In the genomic region with DNA sequence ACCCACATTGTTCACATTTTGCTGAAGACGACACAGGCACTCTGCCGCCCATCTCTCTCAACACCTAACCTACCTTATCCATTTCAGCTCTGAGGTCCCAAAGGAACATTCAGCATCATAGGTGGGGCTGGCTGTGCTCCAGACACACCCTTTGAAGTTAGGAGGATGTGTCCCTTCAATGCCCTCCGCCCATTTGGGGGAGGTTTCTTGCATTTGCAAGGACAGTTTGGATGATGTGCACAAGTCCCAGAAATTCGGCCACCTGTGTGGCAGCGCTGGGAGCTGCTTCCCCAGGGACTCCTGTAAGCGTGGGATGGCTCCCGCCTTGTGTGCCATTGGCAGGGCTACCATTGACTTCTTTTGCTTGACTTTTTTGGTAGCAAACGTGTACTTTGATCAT, we compare ENCODE assay signal across 36 cellular contexts.
"Had no signal": no experiment of that assay in that cellular context is flagged by ENCODE, and none has a peak within 500 bp of the region (broad histone marks: within the 10 kb centered on the region; RNA-seq: fewer than 3 reads in every experiment).

No MANE protein-coding gene starts in this region.

- H3K27me3 Mint-ChIP-seq: activated CD4-positive, alpha-beta memory T cell treated with anti-CD3 and anti-CD28 coated beads, Interleukin-2, amount 10 ng/mL, durations not matched to agents 7 days and 5 days; activated CD4-positive, alpha-beta T cell treated with anti-CD3 and anti-CD28 coated beads, Interleukin-2, amount 10 ng/mL, durations not matched to agents 24 days and 14 days; activated CD8-positive, alpha-beta memory T cell treated with anti-CD3 and anti-CD28 coated beads, Interleukin-2, amount 10 ng/mL, durations not matched to agents 7 days and 5 days; activated naive CD4-positive, alpha-beta T cell treated with anti-CD3 and anti-CD28 coated beads, Interleukin-2, amount 10 ng/mL, durations not matched to agents 7 days and 5 days; activated naive CD8-positive, alpha-beta T cell treated with anti-CD3 and anti-CD28 coated beads, Interleukin-2, amount 10 ng/mL, durations not matched to agents 7 days and 5 days; activated naive CD8-positive, alpha-beta T cell treated with anti-CD3 and anti-CD28 coated beads, Interleukin-2, amount 50 U/mL, for 24 hours; activated T-cell treated with anti-CD3 and anti-CD28 coated beads, Interleukin-2, amount 50 U/mL, for 24 hours; brain; central memory CD8-positive, alpha-beta T cell had no signal

- H3K27ac Mint-ChIP-seq: activated B cell treated with CpG ODN at 0.5 μM for 24 hours; activated CD4-positive, alpha-beta memory T cell treated with anti-CD3 and anti-CD28 coated beads, Interleukin-2, amount 10 ng/mL, durations not matched to agents 7 days and 5 days; activated CD4-positive, alpha-beta T cell treated with anti-CD3 and anti-CD28 coated beads, Interleukin-2, amount 10 ng/mL, durations not matched to agents 24 days and 14 days; activated CD8-positive, alpha-beta memory T cell treated with anti-CD3 and anti-CD28 coated beads, Interleukin-2, amount 10 ng/mL, durations not matched to agents 7 days and 5 days; activated CD8-positive, alpha-beta T cell treated with anti-CD3 and anti-CD28 coated beads, Interleukin-2, amount 10 ng/mL, durations not matched to agents 7 days and 5 days; activated naive CD4-positive, alpha-beta T cell treated with anti-CD3 and anti-CD28 coated beads, Interleukin-2, amount 10 ng/mL, durations not matched to agents 7 days and 5 days; activated naive CD4-positive, alpha-beta T cell treated with anti-CD3 and anti-CD28 coated beads, Interleukin-2, amount 50 U/mL, for 24 hours; activated naive CD8-positive, alpha-beta T cell; activated naive CD8-positive, alpha-beta T cell treated with anti-CD3 and anti-CD28 coated beads, Interleukin-2, amount 10 ng/mL, durations not matched to agents 7 days and 5 days; activated naive CD8-positive, alpha-beta T cell treated with anti-CD3 and anti-CD28 coated beads, Interleukin-2, amount 50 U/mL, for 24 hours; activated T-cell treated with anti-CD3 and anti-CD28 coated beads, Interleukin-2, amount 50 U/mL, for 24 hours; activated T-helper 2 cell treated with anti-CD3 and anti-CD28 coated beads, Interferon-gamma antibody, Interleukin-2, Interleukin-4, amounts not matched to agents 10 μg/mL and 5 μg/mL and 100 μg/mL, durations not matched to agents 14 hours and 24 hours and 36 hours; brain; T-helper 1 cell treated with Interleukin-12 subunit alpha and Interleukin-12 subunit beta and Interleukin-4 antibody, amounts not matched to agents 30 μg/mL and 1 μg/mL, for 36 hours; T-helper 2 cell treated with Interferon-gamma antibody and Interleukin-4, amounts not matched to agents 5 μg/mL and 100 μg/mL, for 36 hours had no signal

- H3K27ac ChIP-seq: ascending aorta, cardiac muscle cell, VCaP had no signal

- H3K27me3 ChIP-seq: ascending aorta, cardiac muscle cell had no signal

- H3K9me3 Mint-ChIP-seq: activated CD4-positive, alpha-beta T cell treated with anti-CD3 and anti-CD28 coated beads, Interleukin-2, amount 10 ng/mL, durations not matched to agents 24 days and 14 days had no signal

- H3K36me3 ChIP-seq: ascending aorta, cardiac muscle cell had no signal

- H3K4me3 Mint-ChIP-seq: activated B cell treated with CpG ODN at 0.5 μM for 24 hours; activated CD4-positive, alpha-beta memory T cell treated with anti-CD3 and anti-CD28 coated beads, Interleukin-2, amount 10 ng/mL, durations not matched to agents 7 days and 5 days; activated CD4-positive, alpha-beta T cell treated with anti-CD3 and anti-CD28 coated beads, Interleukin-2, amount 10 ng/mL, durations not matched to agents 24 days and 14 days; activated CD8-positive, alpha-beta memory T cell treated with anti-CD3 and anti-CD28 coated beads, Interleukin-2, amount 10 ng/mL, durations not matched to agents 7 days and 5 days; activated CD8-positive, alpha-beta T cell treated with anti-CD3 and anti-CD28 coated beads, Interleukin-2, amount 10 ng/mL, durations not matched to agents 7 days and 5 days; activated naive CD4-positive, alpha-beta T cell treated with anti-CD3 and anti-CD28 coated beads, Interleukin-2, amount 10 ng/mL, durations not matched to agents 7 days and 5 days; activated naive CD4-positive, alpha-beta T cell treated with anti-CD3 and anti-CD28 coated beads, Interleukin-2, amount 50 U/mL, for 24 hours; activated naive CD8-positive, alpha-beta T cell; activated naive CD8-positive, alpha-beta T cell treated with anti-CD3 and anti-CD28 coated beads, Interleukin-2, amount 10 ng/mL, durations not matched to agents 7 days and 5 days; activated naive CD8-positive, alpha-beta T cell treated with anti-CD3 and anti-CD28 coated beads, Interleukin-2, amount 50 U/mL, for 24 hours; activated T-cell treated with anti-CD3 and anti-CD28 coated beads, Interleukin-2, amount 50 U/mL, for 24 hours; brain; central memory CD8-positive, alpha-beta T cell; T-helper 1 cell treated with Interleukin-12 subunit alpha and Interleukin-12 subunit beta and Interleukin-4 antibody, amounts not matched to agents 30 μg/mL and 1 μg/mL, for 36 hours; T-helper 2 cell treated with Interferon-gamma antibody and Interleukin-4, amounts not matched to agents 5 μg/mL and 100 μg/mL, for 36 hours had no signal

- H3K4me3 ChIP-seq: ascending aorta, cardiac muscle cell had no signal

- H3K36me3 Mint-ChIP-seq: activated CD8-positive, alpha-beta memory T cell treated with anti-CD3 and anti-CD28 coated beads, Interleukin-2, amount 10 ng/mL, durations not matched to agents 7 days and 5 days; activated naive CD4-positive, alpha-beta T cell treated with anti-CD3 and anti-CD28 coated beads, Interleukin-2, amount 10 ng/mL, durations not matched to agents 7 days and 5 days; activated naive CD4-positive, alpha-beta T cell treated with anti-CD3 and anti-CD28 coated beads, Interleukin-2, amount 50 U/mL, for 24 hours; activated naive CD8-positive, alpha-beta T cell; activated naive CD8-positive, alpha-beta T cell treated with anti-CD3 and anti-CD28 coated beads, Interleukin-2, amount 10 ng/mL, durations not matched to agents 7 days and 5 days had no signal

- DNase-seq: activated B cell treated with CpG ODN at 0.5 μM for 24 hours; activated CD4-positive, alpha-beta memory T cell treated with anti-CD3 and anti-CD28 coated beads, Interleukin-2, amount 10 ng/mL, durations not matched to agents 7 days and 5 days; activated CD4-positive, alpha-beta T cell treated with anti-CD3 and anti-CD28 coated beads for 4 hours; activated CD4-positive, alpha-beta T cell treated with anti-CD3 and anti-CD28 coated beads, Interleukin-2, amount 10 ng/mL, durations not matched to agents 24 days and 14 days; activated CD4-positive, alpha-beta T cell treated with anti-CD3 and anti-CD28 coated beads, Interleukin-2, amount 50 U/mL, for 1 hour; activated CD4-positive, alpha-beta T cell treated with anti-CD3 and anti-CD28 coated beads, Interleukin-2, amount 50 U/mL, for 4 hours; activated CD4-positive, CD25-positive, alpha-beta regulatory T cell treated with anti-CD3 and anti-CD28 coated beads, Interleukin-2, amount 50 U/mL, for 72 hours; activated CD8-positive, alpha-beta memory T cell treated with anti-CD3 and anti-CD28 coated beads for 24 hours; activated CD8-positive, alpha-beta memory T cell treated with anti-CD3 and anti-CD28 coated beads, Interleukin-2, amount 10 ng/mL, durations not matched to agents 7 days and 5 days; activated CD8-positive, alpha-beta memory T cell treated with anti-CD3 and anti-CD28 coated beads, Interleukin-2, amount 50 U/mL, for 48 hours; activated CD8-positive, alpha-beta T cell treated with anti-CD3 and anti-CD28 coated beads, Interleukin-2, amount 10 ng/mL, durations not matched to agents 7 days and 5 days; activated effector memory CD4-positive, alpha-beta T cell treated with Interleukin-2 at 50 U/mL for 16 hours; activated gamma-delta T cell; activated naive CD4-positive, alpha-beta T cell treated with anti-CD3 and anti-CD28 coated beads, Interleukin-2, amount 10 ng/mL, durations not matched to agents 7 days and 5 days; activated naive CD4-positive, alpha-beta T cell treated with Interleukin-2 at 50 U/mL for 16 hours; activated naive CD8-positive, alpha-beta T cell treated with anti-CD3 and anti-CD28 coated beads, Interleukin-2, amount 10 ng/mL, durations not matched to agents 7 days and 5 days; activated naive CD8-positive, alpha-beta T cell treated with anti-CD3 and anti-CD28 coated beads, Interleukin-2, amount 50 U/mL, for 24 hours; activated T-cell treated with anti-CD3 and anti-CD28 coated beads, Interleukin-2, amount 50 U/mL, for 24 hours; activated T-cell treated with anti-CD3 and anti-CD28 coated beads, Interleukin-2, amount 50 U/mL, for 48 hours; amygdala; anterior cingulate cortex; caudate nucleus; cerebellar nuclear complex; T-helper 1 cell; T-helper 2 cell; T-helper 9 cell had no signal

- H3K4me1 Mint-ChIP-seq: activated B cell treated with CpG ODN at 0.5 μM for 24 hours; activated CD4-positive, alpha-beta memory T cell treated with anti-CD3 and anti-CD28 coated beads, Interleukin-2, amount 10 ng/mL, durations not matched to agents 7 days and 5 days; activated CD4-positive, alpha-beta T cell treated with anti-CD3 and anti-CD28 coated beads, Interleukin-2, amount 10 ng/mL, durations not matched to agents 24 days and 14 days; activated CD8-positive, alpha-beta memory T cell treated with anti-CD3 and anti-CD28 coated beads, Interleukin-2, amount 10 ng/mL, durations not matched to agents 7 days and 5 days; activated naive CD4-positive, alpha-beta T cell treated with anti-CD3 and anti-CD28 coated beads, Interleukin-2, amount 10 ng/mL, durations not matched to agents 7 days and 5 days; activated naive CD4-positive, alpha-beta T cell treated with anti-CD3 and anti-CD28 coated beads, Interleukin-2, amount 50 U/mL, for 24 hours; activated naive CD8-positive, alpha-beta T cell treated with anti-CD3 and anti-CD28 coated beads, Interleukin-2, amount 10 ng/mL, durations not matched to agents 7 days and 5 days; activated naive CD8-positive, alpha-beta T cell treated with anti-CD3 and anti-CD28 coated beads, Interleukin-2, amount 50 U/mL, for 24 hours; brain; central memory CD8-positive, alpha-beta T cell had no signal

- H3K4me1 ChIP-seq: ascending aorta had no signal
